Comparison of ENCODE assay signal across 19 cellular contexts in the genomic region with DNA sequence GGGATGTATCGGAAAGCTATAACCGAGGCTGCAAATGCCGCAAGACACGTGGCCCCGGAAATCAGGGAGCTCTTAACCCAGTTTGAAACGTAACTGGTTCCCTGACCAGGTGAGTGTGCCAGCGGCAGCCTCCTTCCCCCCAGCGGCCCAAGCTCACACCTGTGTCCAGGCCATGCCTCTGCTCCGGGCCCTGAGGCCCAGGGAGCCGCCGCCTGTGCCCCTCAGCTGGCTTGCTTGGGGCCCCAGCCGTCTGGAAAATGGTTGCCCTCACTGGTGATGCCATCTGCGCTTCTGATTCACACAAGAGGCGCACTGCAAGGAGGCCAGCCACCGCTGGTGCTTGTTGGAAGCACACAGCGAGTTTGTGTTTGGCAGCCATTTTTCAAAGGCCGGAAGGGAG. TPM values are rescaled to one million over a fixed set of nuclear protein-coding genes. Genes with fewer than 3 reads are reported as not detected.
DNase-seq lines count a peak whose midpoint lies in the region; ATAC-seq, FAIRE-seq and TF ChIP-seq lines count a peak whose summit lies in the region.
"Had no signal": no experiment of that assay in that cellular context is flagged by ENCODE, and none has a peak within 500 bp of the region (broad histone marks: within the 10 kb centered on the region; RNA-seq: fewer than 3 reads in every experiment).

No MANE protein-coding gene starts in this region.

- H3K4me3 Mint-ChIP-seq in nephron progenitor cell: no peak overlapping the region
- peak overlapping the region; percentile 45 for H3K4me3 Mint-ChIP-seq in type B pancreatic cell
- H3K4me3 Mint-ChIP-seq: activated CD4-positive, alpha-beta memory T cell treated with anti-CD3 and anti-CD28 coated beads for 36 hours had no signal

- no peak overlapping the region for H4K5ac ChIP-seq in H1 (ENCODE audit: insufficient read length, low read depth, low read length)

- POLR2A ChIA-PET in H1 (lab: Charles Lee; ENCODE audit: partially characterized antibody): interaction anchor here (1.3 to 5.6 kb wide), 4 partner anchors 9 to 39 kb away, joined by 3 to 71 read pairs (median 14); partner anchors contain the start of gene PWWP2B

- H3K4me1 Mint-ChIP-seq in nephron progenitor cell (peaks cover 35% of the 10 kb centered on the region), type B pancreatic cell (ENCODE audit: unreplicated experiment) (peaks cover 16% of the 10 kb centered on the region)

- H3K9ac ChIP-seq in H1 (replicated peaks in 1 of 4; ENCODE audit: extremely low read depth in 1 of 4, low read depth in 3 of 4, low read length in 3 of 4): no peak overlapping the region

- peak overlapping the region; percentile 66; the same call in 1 of the 2 replicates for H2BK5ac ChIP-seq in H1 (ENCODE audit: low read depth, low read length)

- H3K27me3 Mint-ChIP-seq in nephron progenitor cell (ENCODE audit: low read depth, poor library complexity) (no peaks in the 10 kb centered on the region), type B pancreatic cell (no peaks in the 10 kb centered on the region)
- H3K27me3 Mint-ChIP-seq: activated CD4-positive, alpha-beta memory T cell treated with anti-CD3 and anti-CD28 coated beads for 36 hours had no signal

- no peak for TF ChIP-seq EP300 in H1 (IDR thresholded peaks at IDR 0.05; ENCODE audit: borderline replicate concordance in 1 of 2, low read depth in 2 of 2, low read length in 2 of 2)

- peaks cover 2% of the 10 kb centered on the region; the same call in 1 of the 2 replicates for H3K79me1 ChIP-seq in H1 (ENCODE audit: low read depth, low read length)

- H3K4ac ChIP-seq in H1 (replicated peaks; ENCODE audit: insufficient read length, low read depth, low read length): no peak overlapping the region

- peaks cover 0 to 8% (median 2%) of the 10 kb centered on the region in 4 experiments; a peak in 3 of 8 replicates for H3K36me3 ChIP-seq in H1 (ENCODE audit: control insufficient read depth in 2 of 4, insufficient read depth in 4 of 4, low read length in 3 of 4)

- H3K36me3 Mint-ChIP-seq in nephron progenitor cell (ENCODE audit: low read depth) (peaks cover 7% of the 10 kb centered on the region), type B pancreatic cell (peaks cover 4% of the 10 kb centered on the region)
- H3K36me3 Mint-ChIP-seq: activated CD4-positive, alpha-beta memory T cell treated with anti-CD3 and anti-CD28 coated beads for 36 hours had no signal

- no peaks in the 10 kb centered on the region for H3K79me2 ChIP-seq in H1 (ENCODE audit: control insufficient read depth in 1 of 2, insufficient read depth in 2 of 2, low read length in 2 of 2)

- H3K9me3 Mint-ChIP-seq in nephron progenitor cell (no peaks in the 10 kb centered on the region), type B pancreatic cell (no peaks in the 10 kb centered on the region)
- H3K9me3 Mint-ChIP-seq: activated CD4-positive, alpha-beta memory T cell treated with anti-CD3 and anti-CD28 coated beads for 36 hours had no signal

- FAIRE-seq in H1 (lab: Jason Lieb, UNC): no peak
- FAIRE-seq: GM12891, HTR-8/SVneo, keratinocyte had no signal

- H2BK12ac ChIP-seq in H1 (ENCODE audit: low read depth, low read length): peak overlapping the region; percentile 98; the same call in 1 of the 2 replicates

- no peaks in the 10 kb centered on the region for H3K27me3 ChIP-seq in H1 (replicated peaks in 1 of 4; ENCODE audit: control insufficient read depth in 3 of 4, extremely low read depth in 1 of 4, insufficient read depth in 3 of 4, low read length in 3 of 4)

- H3K56ac ChIP-seq in H1 (replicated peaks; ENCODE audit: insufficient read length, low read depth, low read length): no peak overlapping the region

- ATAC-seq in left ventricle myocardium superior (no peak), left cardiac atrium (no peak)

- DNase-seq in left ventricle myocardium superior (peak; percentile 18), left cardiac atrium (no peak), H1 (ENCODE audit: low read depth in 1 of 2, low spot score in 2 of 2) (no peak), nephron progenitor cell (no peak), type B pancreatic cell (ENCODE audit: extremely low spot score, unreplicated experiment) (no peak), activated gamma-delta T cell (lab: John Stamatoyannopoulos, UW) (no peak), NCI-H187 treated with DMSO at 0.1 percent for 48 hours (lab: John Stamatoyannopoulos, UW) (no peak)
- DNase-seq in stimulated activated CD4-positive, alpha-beta T cell treated with anti-CD3 and anti-CD28 coated beads, Interleukin-4, amount 100 ng/mL, for 4 hours: no peak
- DNase-seq: activated CD4-positive, alpha-beta memory T cell treated with anti-CD3 and anti-CD28 coated beads for 36 hours; activated gamma-delta T cell treated with Interleukin-2 at 50 U/mL for 16 hours; activated T-cell treated with anti-CD3 and anti-CD28 coated beads for 4 hours; DMS 273 treated with DMSO at 0.1 percent for 48 hours; hypothalamus; Karpas-422; mesenchymal stem cell; NCI-H187 had no signal

- no peak overlapping the region for H2AFZ ChIP-seq in H1 (ENCODE audit: low read length)

- no peak overlapping the region for H2AK5ac ChIP-seq in H1 (ENCODE audit: low read depth, low read length)

- no peak overlapping the region for H3K23ac ChIP-seq in H1 (ENCODE audit: insufficient read length)

- 0 out of 2 replicates have a peak overlapping the region, but pooled peaks have one; percentile 31 for H3K27ac ChIP-seq in H1 (ENCODE audit: low read depth, low read length)

- 0 out of 2 replicates have a peak overlapping the region, but pooled peaks have one; percentile 72 for H2BK15ac ChIP-seq in H1 (ENCODE audit: low read length)

- no peak overlapping the region for H3K4me2 ChIP-seq in H1 (ENCODE audit: insufficient read depth in 1 of 2, low read depth in 2 of 2, low read length in 2 of 2)

- no peak overlapping the region for H4K91ac ChIP-seq in H1 (replicated peaks; ENCODE audit: insufficient read length, low read length)

- no peaks in the 10 kb centered on the region for H3K23me2 ChIP-seq in H1 (ENCODE audit: low read depth, low read length)

- CTCF ChIA-PET in H1 (lab: Charles Lee; ENCODE audit: partially characterized antibody): interaction anchor here (0.9 to 3.2 kb wide), 11 partner anchors 12 to 49 kb away, joined by 3 to 28 read pairs (median 5); no protein-coding TSS in a partner anchor

- H4K8ac ChIP-seq in H1 (ENCODE audit: extremely low read depth, insufficient read depth, low read length): peak overlapping the region; percentile 8; the same call in 1 of the 2 replicates

- H3K4me3 ChIP-seq in H1 (ENCODE audit: extremely low read depth in 1 of 4, insufficient read depth in 2 of 4, low read depth in 3 of 4, low read length in 4 of 4): no peak overlapping the region

- H2BK20ac ChIP-seq in H1 (ENCODE audit: low read length): no peak overlapping the region

- no peak overlapping the region for H2BK120ac ChIP-seq in H1 (replicated peaks; ENCODE audit: low read depth, low read length)

- peaks cover 3 to 45% (median 34%) of the 10 kb centered on the region in 4 experiments for H3K4me1 ChIP-seq in H1 (replicated peaks in 1 of 4; ENCODE audit: control insufficient read depth in 3 of 4, insufficient read depth in 4 of 4, low read length in 3 of 4)

- WGBS in H1 (ENCODE audit: extremely low coverage in 1 of 2, insufficient coverage in 1 of 2, insufficient read length in 1 of 2, insufficient replicate concordance in 2 of 2, low coverage in 1 of 2, low lambda C conversion rate in 2 of 2, missing lambda C conversion rate in 1 of 2), 2 experiments: 94% methylated on average over 17 of the region's 17 CpGs; no CpG with 5 or more reads in 1 of the 2 experiments

- H4K20me1 ChIP-seq in H1 (replicated peaks in 1 of 2; ENCODE audit: control insufficient read depth in 1 of 2, insufficient read depth in 2 of 2, low read length in 2 of 2): peaks cover 0 to 3% of the 10 kb centered on the region in 2 experiments

- H3K27ac Mint-ChIP-seq in nephron progenitor cell (peak overlapping the region; percentile 80), type B pancreatic cell (peak overlapping the region; percentile 84)
- H3K27ac Mint-ChIP-seq: activated CD4-positive, alpha-beta memory T cell treated with anti-CD3 and anti-CD28 coated beads for 36 hours had no signal

- H3K18ac ChIP-seq in H1 (ENCODE audit: extremely low read depth, low read length): peak overlapping the region; percentile 2; the same call in 1 of the 2 replicates

- no peaks in the 10 kb centered on the region for H3K9me3 ChIP-seq in H1 (ENCODE audit: insufficient read depth in 2 of 2, low read depth in 1 of 2, low read length in 1 of 2)

- TF ChIP-seq RAD21 in H1 (IDR thresholded peaks at IDR 0.05 in 1 of 2, conservative IDR thresholded peaks at IDR 0.05 in 1 of 2; ENCODE audit: low read depth in 2 of 2, low read length in 2 of 2): no peak

- TF ChIP-seq POLR2A in H1 (IDR thresholded peaks at IDR 0.05; ENCODE audit: control extremely low read depth in 1 of 2, low read depth in 2 of 2, low read length in 2 of 2): no peak

- intact Hi-C loops in left ventricle myocardium superior (cut with micrococcal nuclease): no loop called here
- intact Hi-C loops in left cardiac atrium (cut with DNase I): no loop called here

- no peak for TF ChIP-seq CTCF in H1 (IDR thresholded peaks at IDR 0.05; ENCODE audit: control extremely low read depth in 1 of 3, insufficient read depth in 1 of 3, low read depth in 1 of 3, low read length in 3 of 3)
- TF ChIP-seq CTCF in nephron progenitor cell (IDR thresholded peaks at IDR 0.05): no peak
- TF ChIP-seq CTCF in type B pancreatic cell (conservative IDR thresholded peaks at IDR 0.05): no peak

- H3K14ac ChIP-seq in H1 (ENCODE audit: insufficient read length): no peak overlapping the region

TF ChIP-seq in H1, 55 proteins besides CTCF, POLR2A, EP300 and RAD21 (continues in another document):
- no peak for TF ChIP-seq BACH1 (IDR thresholded peaks at IDR 0.05; ENCODE audit: low read length)
- TF ChIP-seq TBP (IDR thresholded peaks at IDR 0.05; ENCODE audit: low read depth, low read length): no peak
- no peak for TF ChIP-seq CEBPB (IDR thresholded peaks at IDR 0.05; ENCODE audit: low read depth, low read length)
- no peak for TF ChIP-seq HDAC2 (IDR thresholded peaks at IDR 0.05; ENCODE audit: borderline replicate concordance in 1 of 2, low read depth in 2 of 2, low read length in 2 of 2)

RNA-seq across cellular contexts. Expression of gene PWWP2B, which starts 9.2 kb away (rescaled TPM):
- total RNA-seq in left ventricle myocardium superior: 19.9 TPM
- total RNA-seq in left cardiac atrium: 10 to 100 TPM; 11.8 to 12.7 TPM
- 10.8 and 11.0 TPM in 2 replicates for total RNA-seq in H1 (2021; fragmentation: NEBNext Ultra II Directional; extraction: Animal tissue kit (Norgen Biotek cat#: 25700))
- polyA plus RNA-seq in H1 (2011; rRNA removed): 5.3 and 9.4 TPM in 2 replicates
- 7.2 TPM for polyA plus RNA-seq in H1 (2011; cell fraction: cytosol; rRNA removed)
- 17.0 TPM for polyA plus RNA-seq in H1 (2011; cell fraction: nucleus; rRNA removed)
- polyA plus RNA-seq in H1 (2012, experiment 1 of 2): 4.8 to 8.4 TPM (median 8.0 TPM) in 4 replicates
- polyA plus RNA-seq in H1 (2012, experiment 2 of 2): 6.0 TPM
- 6.0 TPM for polyA plus RNA-seq in H1 (2013, experiment 1 of 2)
- 5.5 TPM for polyA plus RNA-seq in H1 (2013, experiment 2 of 2)
- polyA minus RNA-seq in H1 (2011; rRNA and poly(A)+ RNA removed): 1.2 and 1.4 TPM in 2 replicates
- polyA minus RNA-seq in H1 (2011; cell fraction: cytosol; rRNA and poly(A)+ RNA removed): 5.2 TPM
- polyA minus RNA-seq in H1 (2011; cell fraction: nucleus; rRNA and poly(A)+ RNA removed): 7.0 TPM
- total RNA-seq in type B pancreatic cell (ENCODE audit: low replicate concordance): 22.6 and 41.4 TPM in 2 replicates
